Comparison of ENCODE assay signal across 27 cellular contexts in the genomic region with DNA sequence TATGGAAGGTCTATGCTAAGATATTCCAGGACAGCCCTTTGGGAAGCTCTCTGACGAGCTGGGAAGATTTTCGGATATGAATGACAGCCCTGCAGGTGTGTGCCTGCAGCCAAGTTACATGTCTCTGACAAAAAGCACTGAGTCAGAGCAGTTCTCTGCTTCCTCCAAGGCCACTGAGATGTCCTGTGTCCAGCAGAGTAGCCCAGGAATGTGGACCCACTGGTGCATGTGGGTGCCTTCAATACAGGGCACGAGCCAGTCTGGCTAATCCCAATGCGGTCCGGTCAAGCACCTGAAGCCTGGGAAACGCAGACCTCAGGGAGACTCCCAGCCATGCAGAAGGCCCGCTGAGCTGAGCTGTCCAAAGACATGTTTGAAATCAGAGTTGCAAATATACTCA.
"Had no signal": no experiment of that assay in that cellular context is flagged by ENCODE, and none has a peak within 500 bp of the region (broad histone marks: within the 10 kb centered on the region; RNA-seq: fewer than 3 reads in every experiment).

No MANE protein-coding gene starts in this region.

- H3K4me1 ChIP-seq: adrenal gland, body of pancreas, esophagus squamous epithelium, heart right ventricle, prostate gland, transverse colon, uterus had no signal

- H3K27ac Mint-ChIP-seq: activated naive CD8-positive, alpha-beta T cell treated with anti-CD3 and anti-CD28 coated beads for 36 hours; dendritic cell treated with granulocyte-macrophage colony-stimulating factor and Interleukin-4, amounts not matched to agents 40 ng/mL and 50 ng/mL, for 4 days; mesothelial cell of epicardium; stimulated activated naive B cell treated with anti-CD40 and anti-IgM and Interleukin-4, amounts not matched to agents 10 μg/mL and 1 μg/mL and 100 μg/mL, for 72 hours had no signal

- H3K9me3 ChIP-seq: adrenal gland, body of pancreas, esophagus squamous epithelium, heart right ventricle, ovary, prostate gland, testis, transverse colon, uterus had no signal

- H3K27me3 Mint-ChIP-seq: activated naive CD8-positive, alpha-beta T cell treated with anti-CD3 and anti-CD28 coated beads for 36 hours had no signal

- H3K27ac ChIP-seq: adrenal gland, body of pancreas, epithelial cell of prostate, esophagus squamous epithelium, heart right ventricle, ovary, prostate gland, testis, transverse colon, uterus, VCaP had no signal

- H3K4me3 ChIP-seq: adrenal gland, body of pancreas, esophagus squamous epithelium, heart right ventricle, ovary, prostate gland, smooth muscle cell, testis, transverse colon, uterus had no signal

- H3K36me3 ChIP-seq: adrenal gland, esophagus squamous epithelium, heart right ventricle, ovary, prostate gland, transverse colon, uterus had no signal

- H3K4me3 Mint-ChIP-seq: activated naive CD8-positive, alpha-beta T cell treated with anti-CD3 and anti-CD28 coated beads for 36 hours; dendritic cell treated with granulocyte-macrophage colony-stimulating factor and Interleukin-4, amounts not matched to agents 40 ng/mL and 50 ng/mL, for 4 days; mesothelial cell of epicardium; naive B cell; stimulated activated naive B cell treated with anti-CD40 and anti-IgM and Interleukin-4, amounts not matched to agents 10 μg/mL and 1 μg/mL and 100 μg/mL, for 72 hours had no signal

- H3K4me1 Mint-ChIP-seq: activated naive CD8-positive, alpha-beta T cell treated with anti-CD3 and anti-CD28 coated beads for 36 hours; naive B cell; stimulated activated naive B cell treated with anti-CD40 and anti-IgM and Interleukin-4, amounts not matched to agents 10 μg/mL and 1 μg/mL and 100 μg/mL, for 72 hours had no signal

- ATAC-seq: body of pancreas; heart right ventricle; left cardiac atrium; left ventricle myocardium superior; stimulated activated naive B cell treated with anti-CD40 and anti-IgM and Interleukin-4, amounts not matched to agents 10 μg/mL and 1 μg/mL and 100 μg/mL, for 72 hours had no signal

- H3K27me3 ChIP-seq: adrenal gland, body of pancreas, ovary, testis, transverse colon, uterus had no signal

- DNase-seq: activated CD4-positive, alpha-beta T cell treated with anti-CD3 and anti-CD28 coated beads for 4 hours; activated CD4-positive, alpha-beta T cell treated with anti-CD3 and anti-CD28 coated beads, Interleukin-2, amount 50 U/mL, for 4 hours; activated naive CD4-positive, alpha-beta T cell; activated naive CD8-positive, alpha-beta T cell treated with anti-CD3 and anti-CD28 coated beads for 36 hours; body of pancreas; esophagus squamous epithelium; foreskin melanocyte; heart right ventricle; left cardiac atrium; left ventricle myocardium superior; naive B cell; retina; stimulated activated CD4-positive, alpha-beta T cell treated with anti-CD3 and anti-CD28 coated beads, Interleukin-15, amount 100 ng/mL, for 24 hours; stimulated activated CD4-positive, alpha-beta T cell treated with anti-CD3 and anti-CD28 coated beads, Interleukin-2, amount 100 ng/mL, for 24 hours; stimulated activated naive B cell treated with anti-CD40 and anti-IgM and Interleukin-4, amounts not matched to agents 10 μg/mL and 1 μg/mL and 100 μg/mL, for 72 hours; T-helper 1 cell; testis; transverse colon; uterus had no signal

- H3K9me3 Mint-ChIP-seq: activated naive CD8-positive, alpha-beta T cell treated with anti-CD3 and anti-CD28 coated beads for 36 hours; dendritic cell treated with granulocyte-macrophage colony-stimulating factor and Interleukin-4, amounts not matched to agents 40 ng/mL and 50 ng/mL, for 4 days; mesothelial cell of epicardium; stimulated activated naive B cell treated with anti-CD40 and anti-IgM and Interleukin-4, amounts not matched to agents 10 μg/mL and 1 μg/mL and 100 μg/mL, for 72 hours had no signal

- H3K36me3 Mint-ChIP-seq: activated naive CD8-positive, alpha-beta T cell treated with anti-CD3 and anti-CD28 coated beads for 36 hours; mesothelial cell of epicardium; naive B cell; stimulated activated naive B cell treated with anti-CD40 and anti-IgM and Interleukin-4, amounts not matched to agents 10 μg/mL and 1 μg/mL and 100 μg/mL, for 72 hours had no signal
